In the genomic region with DNA sequence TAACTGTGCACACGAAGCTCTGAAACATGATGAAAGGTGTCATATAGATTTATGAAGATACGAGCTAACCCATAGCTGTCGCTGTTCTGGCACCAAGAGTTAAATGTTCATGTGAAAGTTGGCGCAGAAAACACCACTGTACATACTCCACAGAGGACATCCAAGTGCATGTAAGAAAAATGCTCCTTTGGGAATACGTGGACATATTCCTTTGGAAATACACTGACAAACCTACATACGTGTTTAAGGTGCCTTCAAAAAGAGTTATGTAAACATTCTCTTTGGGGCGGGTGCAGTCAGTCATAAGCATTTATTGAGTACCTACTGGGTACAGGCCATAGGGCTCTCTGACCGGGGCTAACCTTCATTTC, we compare ENCODE assay signal across 1 cellular context.
A peak's percentile ranks its signal among the peaks of the same experiment; 100 is the strongest.
TF ChIP-seq lines count a peak whose summit lies in the region.

No MANE protein-coding gene starts in this region.

TF ChIP-seq in HepG2, 621 proteins besides CTCF, POLR2A, EP300 and RAD21 (continued from another document and continues in another):
- TF ChIP-seq, protein P1, sequence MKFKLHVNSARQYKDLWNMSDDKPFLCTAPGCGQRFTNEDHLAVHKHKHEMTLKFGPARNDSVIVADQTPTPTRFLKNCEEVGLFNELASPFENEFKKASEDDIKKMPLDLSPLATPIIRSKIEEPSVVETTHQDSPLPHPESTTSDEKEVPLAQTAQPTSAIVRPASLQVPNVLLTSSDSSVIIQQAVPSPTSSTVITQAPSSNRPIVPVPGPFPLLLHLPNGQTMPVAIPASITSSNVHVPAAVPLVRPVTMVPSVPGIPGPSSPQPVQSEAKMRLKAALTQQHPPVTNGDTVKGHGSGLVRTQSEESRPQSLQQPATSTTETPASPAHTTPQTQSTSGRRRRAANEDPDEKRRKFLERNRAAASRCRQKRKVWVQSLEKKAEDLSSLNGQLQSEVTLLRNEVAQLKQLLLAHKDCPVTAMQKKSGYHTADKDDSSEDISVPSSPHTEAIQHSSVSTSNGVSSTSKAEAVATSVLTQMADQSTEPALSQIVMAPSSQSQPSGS (CRISPR knock-in tag; IDR thresholded peaks at IDR 0.05) = 0 out of 2 replicates have a peak, but pooled peaks have one; percentile 17
- TF ChIP-seq ZFP36 (IDR thresholded peaks at IDR 0.05; ENCODE audit: borderline replicate concordance, low read depth, low read length, partially characterized antibody) = no peak
- no peak for TF ChIP-seq SETDB1 (CRISPR knock-in tag; IDR thresholded peaks at IDR 0.05; ENCODE audit: borderline replicate concordance)
- TF ChIP-seq ZNF768 (CRISPR knock-in tag; IDR thresholded peaks at IDR 0.05) = no peak
- TF ChIP-seq ADNP (CRISPR knock-in tag; IDR thresholded peaks at IDR 0.05) = peak; percentile 59; the same call in 1 of the 2 replicates
- TF ChIP-seq ATAD3A (CRISPR knock-in tag; IDR thresholded peaks at IDR 0.05) = no peak
- no peak for TF ChIP-seq NCOA2 (CRISPR knock-in tag; IDR thresholded peaks at IDR 0.05)
- TF ChIP-seq, protein P2, sequence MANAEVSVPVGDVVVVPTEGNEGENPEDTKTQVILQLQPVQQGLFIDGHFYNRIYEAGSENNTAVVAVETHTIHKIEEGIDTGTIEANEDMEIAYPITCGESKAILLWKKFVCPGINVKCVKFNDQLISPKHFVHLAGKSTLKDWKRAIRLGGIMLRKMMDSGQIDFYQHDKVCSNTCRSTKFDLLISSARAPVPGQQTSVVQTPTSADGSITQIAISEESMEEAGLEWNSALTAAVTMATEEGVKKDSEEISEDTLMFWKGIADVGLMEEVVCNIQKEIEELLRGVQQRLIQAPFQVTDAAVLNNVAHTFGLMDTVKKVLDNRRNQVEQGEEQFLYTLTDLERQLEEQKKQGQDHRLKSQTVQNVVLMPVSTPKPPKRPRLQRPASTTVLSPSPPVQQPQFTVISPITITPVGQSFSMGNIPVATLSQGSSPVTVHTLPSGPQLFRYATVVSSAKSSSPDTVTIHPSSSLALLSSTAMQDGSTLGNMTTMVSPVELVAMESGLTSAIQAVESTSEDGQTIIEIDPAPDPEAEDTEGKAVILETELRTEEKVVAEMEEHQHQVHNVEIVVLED (CRISPR knock-in tag; IDR thresholded peaks at IDR 0.05; ENCODE audit: borderline replicate concordance) = no peak; the same call in 1 of the 2 replicates
- TF ChIP-seq FOXJ3 (CRISPR knock-in tag; IDR thresholded peaks at IDR 0.05; ENCODE audit: borderline replicate concordance) = 0 out of 2 replicates have a peak, but pooled peaks have one; percentile 39
- TF ChIP-seq, protein P3, sequence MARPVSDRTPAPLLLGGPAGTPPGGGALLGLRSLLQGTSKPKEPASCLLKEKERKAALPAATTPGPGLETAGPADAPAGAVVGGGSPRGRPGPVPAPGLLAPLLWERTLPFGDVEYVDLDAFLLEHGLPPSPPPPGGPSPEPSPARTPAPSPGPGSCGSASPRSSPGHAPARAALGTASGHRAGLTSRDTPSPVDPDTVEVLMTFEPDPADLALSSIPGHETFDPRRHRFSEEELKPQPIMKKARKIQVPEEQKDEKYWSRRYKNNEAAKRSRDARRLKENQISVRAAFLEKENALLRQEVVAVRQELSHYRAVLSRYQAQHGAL (CRISPR knock-in tag; IDR thresholded peaks at IDR 0.05; ENCODE audit: not compliant biosample characterization) = peak; percentile 36
- TF ChIP-seq ZNF329 (CRISPR knock-in tag; IDR thresholded peaks at IDR 0.05; ENCODE audit: low read depth) = no peak
- TF ChIP-seq KLF6 (CRISPR knock-in tag; IDR thresholded peaks at IDR 0.05) = no peak
- no peak for TF ChIP-seq ZBTB21 (CRISPR knock-in tag; IDR thresholded peaks at IDR 0.05)
- TF ChIP-seq, protein P4, sequence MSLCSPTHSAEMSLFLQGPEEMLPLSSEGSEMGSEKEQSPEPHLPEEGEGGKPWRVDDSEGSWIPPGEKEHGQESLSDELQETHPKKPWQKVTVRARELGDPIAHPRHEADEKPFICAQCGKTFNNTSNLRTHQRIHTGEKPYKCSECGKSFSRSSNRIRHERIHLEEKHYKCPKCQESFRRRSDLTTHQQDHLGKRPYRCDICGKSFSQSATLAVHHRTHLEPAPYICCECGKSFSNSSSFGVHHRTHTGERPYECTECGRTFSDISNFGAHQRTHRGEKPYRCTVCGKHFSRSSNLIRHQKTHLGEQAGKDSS (CRISPR knock-in tag; IDR thresholded peaks at IDR 0.05; ENCODE audit: borderline replicate concordance, low read depth) = peak; percentile 6; the same call in 1 of the 2 replicates
- no peak for TF ChIP-seq ZNF160 (CRISPR knock-in tag; IDR thresholded peaks at IDR 0.05)
- TF ChIP-seq ZNF432 (CRISPR knock-in tag; IDR thresholded peaks at IDR 0.05; ENCODE audit: borderline replicate concordance) = no peak
- TF ChIP-seq, protein P5, sequence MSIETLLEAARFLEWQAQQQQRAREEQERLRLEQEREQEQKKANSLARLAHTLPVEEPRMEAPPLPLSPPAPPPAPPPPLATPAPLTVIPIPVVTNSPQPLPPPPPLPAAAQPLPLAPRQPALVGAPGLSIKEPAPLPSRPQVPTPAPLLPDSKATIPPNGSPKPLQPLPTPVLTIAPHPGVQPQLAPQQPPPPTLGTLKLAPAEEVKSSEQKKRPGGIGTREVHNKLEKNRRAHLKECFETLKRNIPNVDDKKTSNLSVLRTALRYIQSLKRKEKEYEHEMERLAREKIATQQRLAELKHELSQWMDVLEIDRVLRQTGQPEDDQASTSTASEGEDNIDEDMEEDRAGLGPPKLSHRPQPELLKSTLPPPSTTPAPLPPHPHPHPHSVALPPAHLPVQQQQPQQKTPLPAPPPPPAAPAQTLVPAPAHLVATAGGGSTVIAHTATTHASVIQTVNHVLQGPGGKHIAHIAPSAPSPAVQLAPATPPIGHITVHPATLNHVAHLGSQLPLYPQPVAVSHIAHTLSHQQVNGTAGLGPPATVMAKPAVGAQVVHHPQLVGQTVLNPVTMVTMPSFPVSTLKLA (IDR thresholded peaks at IDR 0.05) = no peak
- no peak for TF ChIP-seq AKAP8 (CRISPR knock-in tag; IDR thresholded peaks at IDR 0.05)
- TF ChIP-seq ZNF260 (CRISPR knock-in tag; IDR thresholded peaks at IDR 0.05; ENCODE audit: borderline replicate concordance, low read depth) = no peak
- no peak for TF ChIP-seq HDAC1 (CRISPR knock-in tag; IDR thresholded peaks at IDR 0.05)
- no peak for TF ChIP-seq ZNF766 (CRISPR knock-in tag; IDR thresholded peaks at IDR 0.05; ENCODE audit: borderline replicate concordance)
- TF ChIP-seq KLF11 (CRISPR knock-in tag; IDR thresholded peaks at IDR 0.05) = no peak
- TF ChIP-seq, protein P6, sequence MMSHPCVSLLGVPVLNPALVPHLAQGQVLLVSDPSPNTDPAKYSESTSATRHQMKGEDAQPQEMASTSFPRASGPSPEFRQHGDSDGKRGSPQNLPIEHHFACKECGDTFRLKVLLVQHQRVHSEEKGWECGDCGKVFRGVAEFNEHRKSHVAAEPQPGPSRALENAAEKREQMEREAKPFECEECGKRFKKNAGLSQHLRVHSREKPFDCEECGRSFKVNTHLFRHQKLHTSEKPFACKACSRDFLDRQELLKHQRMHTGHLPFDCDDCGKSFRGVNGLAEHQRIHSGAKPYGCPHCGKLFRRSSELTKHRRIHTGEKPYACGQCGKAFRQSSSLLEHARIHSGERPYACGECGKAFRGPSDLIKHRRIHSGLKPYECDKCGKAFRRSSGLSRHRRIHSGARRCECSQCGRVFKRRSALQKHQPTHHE (CRISPR knock-in tag; IDR thresholded peaks at IDR 0.05; ENCODE audit: borderline replicate concordance) = no peak
- no peak for TF ChIP-seq JDP2 (CRISPR knock-in tag; IDR thresholded peaks at IDR 0.05; ENCODE audit: borderline replicate concordance)
- TF ChIP-seq POLR2G (IDR thresholded peaks at IDR 0.05; ENCODE audit: low read depth, low read length) = no peak
- TF ChIP-seq ZNF724P (CRISPR knock-in tag; IDR thresholded peaks at IDR 0.05; ENCODE audit: borderline replicate concordance) = peak; percentile 55; the same call in 1 of the 2 replicates
- peak; percentile 29; the same call in 1 of the 2 replicates for TF ChIP-seq POLR2AphosphoS5 (IDR thresholded peaks at IDR 0.05; ENCODE audit: low read depth, low read length)
- no peak for TF ChIP-seq TBL1XR1 (IDR thresholded peaks at IDR 0.05; ENCODE audit: borderline replicate concordance, low read length, partially characterized antibody)
- no peak for TF ChIP-seq ZNF83 (CRISPR knock-in tag; IDR thresholded peaks at IDR 0.05; ENCODE audit: borderline replicate concordance)
- no peak for TF ChIP-seq MEIS1 (CRISPR knock-in tag; IDR thresholded peaks at IDR 0.05; ENCODE audit: borderline replicate concordance)
- no peak for TF ChIP-seq RBM39 (IDR thresholded peaks at IDR 0.05; ENCODE audit: low read depth, low read length, poor library complexity, severe bottlenecking)
- no peak for TF ChIP-seq HNRNPL (IDR thresholded peaks at IDR 0.05; ENCODE audit: low read depth, low read length)
- TF ChIP-seq, protein P7, sequence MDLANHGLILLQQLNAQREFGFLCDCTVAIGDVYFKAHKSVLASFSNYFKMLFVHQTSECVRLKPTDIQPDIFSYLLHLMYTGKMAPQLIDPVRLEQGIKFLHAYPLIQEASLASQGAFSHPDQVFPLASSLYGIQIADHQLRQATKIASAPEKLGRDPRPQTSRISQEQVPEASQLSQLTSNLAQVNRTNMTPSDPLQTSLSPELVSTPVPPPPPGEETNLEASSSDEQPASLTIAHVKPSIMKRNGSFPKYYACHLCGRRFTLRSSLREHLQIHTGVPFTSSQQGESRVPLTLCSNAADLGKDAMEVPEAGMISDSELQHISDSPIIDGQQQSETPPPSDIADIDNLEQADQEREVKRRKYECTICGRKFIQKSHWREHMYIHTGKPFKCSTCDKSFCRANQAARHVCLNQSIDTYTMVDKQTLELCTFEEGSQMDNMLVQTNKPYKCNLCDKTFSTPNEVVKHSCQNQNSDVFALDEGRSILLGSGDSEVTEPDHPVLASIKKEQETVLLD (CRISPR knock-in tag; IDR thresholded peaks at IDR 0.05; ENCODE audit: low read depth) = no peak
- no peak for TF ChIP-seq IRX3 (CRISPR knock-in tag; IDR thresholded peaks at IDR 0.05; ENCODE audit: borderline replicate concordance, low read depth)
- peak; percentile 63 for TF ChIP-seq GATAD2A (CRISPR knock-in tag; IDR thresholded peaks at IDR 0.05)
- TF ChIP-seq, protein P8, sequence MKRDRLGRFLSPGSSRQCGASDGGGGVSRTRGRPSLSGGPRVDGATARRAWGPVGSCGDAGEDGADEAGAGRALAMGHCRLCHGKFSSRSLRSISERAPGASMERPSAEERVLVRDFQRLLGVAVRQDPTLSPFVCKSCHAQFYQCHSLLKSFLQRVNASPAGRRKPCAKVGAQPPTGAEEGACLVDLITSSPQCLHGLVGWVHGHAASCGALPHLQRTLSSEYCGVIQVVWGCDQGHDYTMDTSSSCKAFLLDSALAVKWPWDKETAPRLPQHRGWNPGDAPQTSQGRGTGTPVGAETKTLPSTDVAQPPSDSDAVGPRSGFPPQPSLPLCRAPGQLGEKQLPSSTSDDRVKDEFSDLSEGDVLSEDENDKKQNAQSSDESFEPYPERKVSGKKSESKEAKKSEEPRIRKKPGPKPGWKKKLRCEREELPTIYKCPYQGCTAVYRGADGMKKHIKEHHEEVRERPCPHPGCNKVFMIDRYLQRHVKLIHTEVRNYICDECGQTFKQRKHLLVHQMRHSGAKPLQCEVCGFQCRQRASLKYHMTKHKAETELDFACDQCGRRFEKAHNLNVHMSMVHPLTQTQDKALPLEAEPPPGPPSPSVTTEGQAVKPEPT (CRISPR knock-in tag; IDR thresholded peaks at IDR 0.05; ENCODE audit: low read depth) = no peak
- TF ChIP-seq NR2F1 (CRISPR knock-in tag; IDR thresholded peaks at IDR 0.05) = no peak
- TF ChIP-seq, protein P9, sequence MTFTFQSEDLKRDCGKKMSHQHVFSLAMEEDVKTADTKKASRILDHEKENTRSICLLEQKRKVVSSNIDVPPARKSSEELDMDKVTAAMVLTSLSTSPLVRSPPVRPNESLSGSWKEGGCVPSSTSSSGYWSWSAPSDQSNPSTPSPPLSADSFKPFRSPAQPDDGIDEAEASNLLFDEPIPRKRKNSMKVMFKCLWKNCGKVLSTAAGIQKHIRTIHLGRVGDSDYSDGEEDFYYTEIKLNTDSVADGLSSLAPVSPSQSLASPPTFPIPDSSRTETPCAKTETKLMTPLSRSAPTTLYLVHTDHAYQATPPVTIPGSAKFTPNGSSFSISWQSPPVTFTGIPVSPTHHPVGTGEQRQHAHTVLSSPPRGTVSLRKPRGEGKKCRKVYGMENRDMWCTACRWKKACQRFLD (CRISPR knock-in tag; IDR thresholded peaks at IDR 0.05; ENCODE audit: borderline replicate concordance) = no peak
- peak; percentile 83; the same call in 1 of the 2 replicates for TF ChIP-seq TP53 (CRISPR knock-in tag; conservative IDR thresholded peaks at IDR 0.05)
- peak; percentile 21; the same call in 1 of the 2 replicates for TF ChIP-seq RCOR2 (CRISPR knock-in tag; IDR thresholded peaks at IDR 0.05)
- TF ChIP-seq MED1 (CRISPR knock-in tag; IDR thresholded peaks at IDR 0.05) = 0 out of 2 replicates have a peak, but pooled peaks have one; percentile 24
- 0 out of 2 replicates have a peak, but pooled peaks have one; percentile 7 for TF ChIP-seq CHCHD3 (CRISPR knock-in tag; IDR thresholded peaks at IDR 0.05)
- TF ChIP-seq, protein P10, sequence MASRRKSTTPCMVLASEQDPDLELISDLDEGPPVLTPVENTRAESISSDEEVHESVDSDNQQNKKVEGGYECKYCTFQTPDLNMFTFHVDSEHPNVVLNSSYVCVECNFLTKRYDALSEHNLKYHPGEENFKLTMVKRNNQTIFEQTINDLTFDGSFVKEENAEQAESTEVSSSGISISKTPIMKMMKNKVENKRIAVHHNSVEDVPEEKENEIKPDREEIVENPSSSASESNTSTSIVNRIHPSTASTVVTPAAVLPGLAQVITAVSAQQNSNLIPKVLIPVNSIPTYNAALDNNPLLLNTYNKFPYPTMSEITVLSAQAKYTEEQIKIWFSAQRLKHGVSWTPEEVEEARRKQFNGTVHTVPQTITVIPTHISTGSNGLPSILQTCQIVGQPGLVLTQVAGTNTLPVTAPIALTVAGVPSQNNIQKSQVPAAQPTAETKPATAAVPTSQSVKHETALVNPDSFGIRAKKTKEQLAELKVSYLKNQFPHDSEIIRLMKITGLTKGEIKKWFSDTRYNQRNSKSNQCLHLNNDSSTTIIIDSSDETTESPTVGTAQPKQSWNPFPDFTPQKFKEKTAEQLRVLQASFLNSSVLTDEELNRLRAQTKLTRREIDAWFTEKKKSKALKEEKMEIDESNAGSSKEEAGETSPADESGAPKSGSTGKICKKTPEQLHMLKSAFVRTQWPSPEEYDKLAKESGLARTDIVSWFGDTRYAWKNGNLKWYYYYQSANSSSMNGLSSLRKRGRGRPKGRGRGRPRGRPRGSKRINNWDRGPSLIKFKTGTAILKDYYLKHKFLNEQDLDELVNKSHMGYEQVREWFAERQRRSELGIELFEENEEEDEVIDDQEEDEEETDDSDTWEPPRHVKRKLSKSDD (CRISPR knock-in tag; IDR thresholded peaks at IDR 0.05; ENCODE audit: low read depth) = no peak
- no peak for TF ChIP-seq NFIC (IDR thresholded peaks at IDR 0.05; ENCODE audit: low read length)
- TF ChIP-seq, protein P11, sequence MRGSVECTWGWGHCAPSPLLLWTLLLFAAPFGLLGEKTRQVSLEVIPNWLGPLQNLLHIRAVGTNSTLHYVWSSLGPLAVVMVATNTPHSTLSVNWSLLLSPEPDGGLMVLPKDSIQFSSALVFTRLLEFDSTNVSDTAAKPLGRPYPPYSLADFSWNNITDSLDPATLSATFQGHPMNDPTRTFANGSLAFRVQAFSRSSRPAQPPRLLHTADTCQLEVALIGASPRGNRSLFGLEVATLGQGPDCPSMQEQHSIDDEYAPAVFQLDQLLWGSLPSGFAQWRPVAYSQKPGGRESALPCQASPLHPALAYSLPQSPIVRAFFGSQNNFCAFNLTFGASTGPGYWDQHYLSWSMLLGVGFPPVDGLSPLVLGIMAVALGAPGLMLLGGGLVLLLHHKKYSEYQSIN (CRISPR knock-in tag; IDR thresholded peaks at IDR 0.05; ENCODE audit: borderline replicate concordance) = no peak
- no peak for TF ChIP-seq NCOA5 (CRISPR knock-in tag; IDR thresholded peaks at IDR 0.05)
- TF ChIP-seq REPIN1 (CRISPR knock-in tag; IDR thresholded peaks at IDR 0.05; ENCODE audit: borderline replicate concordance, low read depth) = 0 out of 2 replicates have a peak, but pooled peaks have one; percentile 56
